In genomic region chr14:78245238-78245637, GRCh38 we compare ENCODE assay signal across 24 cellular contexts.
"Had no signal": no experiment of that assay in that cellular context is flagged by ENCODE, and none has a peak within 500 bp of the region (broad histone marks: within the 10 kb centered on the region; RNA-seq: fewer than 3 reads in every experiment).

No MANE protein-coding gene starts in this region.

- H3K36me3 ChIP-seq: adrenal gland, ascending aorta, brain microvascular endothelial cell, ovary, prostate gland, tibial nerve, vagina had no signal

- ATAC-seq: activated CD4-positive, alpha-beta T cell treated with anti-CD3 and anti-CD28 coated beads for 36 hours; left lobe of liver; natural killer cell treated with Interleukin-12 subunit alpha and Interleukin-12 subunit beta and Interleukin-15 and Interleukin-18, amount 100 ng/mL, for 72 hours; stimulated activated naive CD8-positive, alpha-beta T cell treated with anti-CD3 and anti-CD28 coated beads, Interleukin-15, Interleukin-2, amounts not matched to agents 100 U/mL and 50 U/mL, for 24 hours had no signal

- H3K4me3 ChIP-seq: adrenal gland, ascending aorta, ovary, prostate gland, tibial nerve, vagina had no signal

- H3K4me1 ChIP-seq: adrenal gland, ascending aorta, foreskin keratinocyte, prostate gland, tibial nerve, vagina had no signal

- H3K27me3 ChIP-seq: adrenal gland, ascending aorta, brain microvascular endothelial cell, ovary, tibial nerve, vagina had no signal

- H3K27ac ChIP-seq: adrenal gland, ascending aorta, brain microvascular endothelial cell, foreskin keratinocyte, ovary, prostate gland, tibial nerve, vagina had no signal

- H3K9me3 ChIP-seq: adrenal gland, ascending aorta, ovary, prostate gland, tibial nerve, vagina had no signal

- DNase-seq: activated B cell treated with CpG ODN at 0.5 μM for 24 hours; activated CD4-positive, alpha-beta T cell treated with anti-CD3 and anti-CD28 coated beads for 36 hours; activated CD4-positive, alpha-beta T cell treated with anti-CD3 and anti-CD28 coated beads, Interleukin-2, amount 50 U/mL, for 4 hours; activated CD8-positive, alpha-beta memory T cell treated with anti-CD3 and anti-CD28 coated beads for 24 hours; activated CD8-positive, alpha-beta memory T cell treated with anti-CD3 and anti-CD28 coated beads, Interleukin-2, amount 50 U/mL, for 4 hours; activated naive CD4-positive, alpha-beta T cell; activated T-cell treated with anti-CD3 and anti-CD28 coated beads, Interleukin-2, amount 50 U/mL, for 24 hours; adrenal gland; brain microvascular endothelial cell; caudate nucleus; dermis blood vessel endothelial cell; effector CD8-positive, alpha-beta T cell; erythroblast; foreskin keratinocyte; mammary epithelial cell; ovary; stimulated activated CD4-positive, alpha-beta T cell treated with anti-CD3 and anti-CD28 coated beads, Interleukin-4, amount 100 ng/mL, for 1 hour; stimulated activated naive CD8-positive, alpha-beta T cell treated with anti-CD3 and anti-CD28 coated beads, Interleukin-15, Interleukin-2, amounts not matched to agents 100 U/mL and 50 U/mL, for 24 hours had no signal
